27 cellular contexts compared by ENCODE assay signal in genomic region chr15:22960126-22960525, GRCh38. TPM values are rescaled to one million over a fixed set of nuclear protein-coding genes. Genes with fewer than 3 reads are reported as not detected.
A peak's percentile ranks its signal among the peaks of the same experiment; 100 is the strongest.
DNase-seq lines count a peak whose midpoint lies in the region; ATAC-seq and TF ChIP-seq lines count a peak whose summit lies in the region.
"Had no signal": no experiment of that assay in that cellular context is flagged by ENCODE, and none has a peak within 500 bp of the region (broad histone marks: within the 10 kb centered on the region; RNA-seq: fewer than 3 reads in every experiment).

No MANE protein-coding gene starts in this region.

- no peaks in the 10 kb centered on the region for H4K20me1 ChIP-seq in GM23248 (ENCODE audit: insufficient read depth)

- H3K4me3 ChIP-seq in GM23248 (no peak overlapping the region), gastroesophageal sphincter (no peak overlapping the region), sigmoid colon (no peak overlapping the region)
- H3K4me3 ChIP-seq: GM12878, mucosa of descending colon, prostate gland had no signal

- TF ChIP-seq EP300 in gastroesophageal sphincter (IDR thresholded peaks at IDR 0.05) (no peak), sigmoid colon (IDR thresholded peaks at IDR 0.05) (no peak)

- H3K27me3 Mint-ChIP-seq in T-helper 17 cell: no peaks in the 10 kb centered on the region
- H3K27me3 Mint-ChIP-seq: activated CD4-positive, alpha-beta T cell treated with anti-CD3 and anti-CD28 coated beads, Interleukin-2, amount 10 ng/mL, durations not matched to agents 7 days and 5 days; activated naive CD8-positive, alpha-beta T cell had no signal

- H3K79me2 ChIP-seq in GM23248 (ENCODE audit: insufficient read depth): peaks cover 98% of the 10 kb centered on the region

- H3K4me1 ChIP-seq in GM23248 (ENCODE audit: insufficient read depth) (peaks cover 40% of the 10 kb centered on the region), gastroesophageal sphincter (peaks cover 0 to 94% (median 49%) of the 10 kb centered on the region in 3 donors), sigmoid colon (peaks cover 0 to 81% (median 70%) of the 10 kb centered on the region in 4 donors)
- H3K4me1 ChIP-seq: prostate gland had no signal

- WGBS in GM23248 (ENCODE audit: low coverage in 1 of 2, low lambda C conversion rate in 2 of 2, missing lambda C conversion rate in 2 of 2), 2 experiments: 92 to 93% methylated on average over 11 of the region's 11 CpGs
- 100% methylated on average over 1 of the region's 11 CpGs; no CpG with 5 or more reads in 1 of the 2 donors for WGBS in gastroesophageal sphincter (ENCODE audit: low coverage in 1 of 2), 2 donors
- WGBS in sigmoid colon, 2 donors: 94% methylated on average over 11 of the region's 11 CpGs

- H3K36me3 ChIP-seq in GM23248 (ENCODE audit: low read depth) (0 out of 2 replicates have a peak, but pooled peaks cover 3% of the 10 kb centered on the region), gastroesophageal sphincter (no peaks in the 10 kb centered on the region), sigmoid colon (no peaks in the 10 kb centered on the region)
- H3K36me3 ChIP-seq: prostate gland had no signal

- H3K27ac ChIP-seq in GM23248: peak overlapping the region; percentile 12; the same call in 1 of the 2 replicates
- peak overlapping the region in 3 of 4 donors; percentile 5 to 43 (median 19) for H3K27ac ChIP-seq in gastroesophageal sphincter
- H3K27ac ChIP-seq in sigmoid colon: peak overlapping the region in 1 of 4 donors; percentile 8
- H3K27ac ChIP-seq: C4-2B, foreskin keratinocyte, HL-60, prostate gland had no signal

- ATAC-seq in T-helper 17 cell (no peak), gastroesophageal sphincter (no peak), HG02938 (IDR thresholded peaks at IDR 0.05; ENCODE audit: unreplicated experiment) (no peak), GM18519 (IDR thresholded peaks at IDR 0.05; ENCODE audit: low FRiP score, unreplicated experiment) (no peak)
- ATAC-seq: GM12878, HepG2, left ventricle myocardium superior had no signal

- no peak overlapping the region for H3K4me3 Mint-ChIP-seq in T-helper 17 cell
- H3K4me3 Mint-ChIP-seq: activated CD4-positive, alpha-beta T cell treated with anti-CD3 and anti-CD28 coated beads, Interleukin-2, amount 10 ng/mL, durations not matched to agents 7 days and 5 days; activated naive CD8-positive, alpha-beta T cell had no signal

- intact Hi-C loops in sigmoid colon (cut with DNase I): no loop called here

- peaks cover 12% of the 10 kb centered on the region for H3K4me1 Mint-ChIP-seq in T-helper 17 cell

- peaks cover 41% of the 10 kb centered on the region; the same call in 1 of the 2 replicates for H3F3A ChIP-seq in GM23248 (ENCODE audit: insufficient read depth)

- H3K36me3 Mint-ChIP-seq in T-helper 17 cell (ENCODE audit: low read depth): no peaks in the 10 kb centered on the region
- H3K36me3 Mint-ChIP-seq: activated naive CD8-positive, alpha-beta T cell had no signal

- H3K9ac ChIP-seq in GM23248: no peak overlapping the region
- H3K9ac ChIP-seq: SK-N-SH had no signal

- H3K27me3 ChIP-seq in GM23248 (replicated peaks; ENCODE audit: insufficient read depth) (no peaks in the 10 kb centered on the region), gastroesophageal sphincter (no peaks in the 10 kb centered on the region), sigmoid colon (no peaks in the 10 kb centered on the region)
- H3K27me3 ChIP-seq: foreskin keratinocyte had no signal

- no peak for TF ChIP-seq POLR2A in gastroesophageal sphincter (IDR thresholded peaks at IDR 0.05)
- no peak for TF ChIP-seq POLR2A in sigmoid colon (IDR thresholded peaks at IDR 0.05)

- H3K9me2 ChIP-seq in GM23248 (ENCODE audit: insufficient read depth): no peaks in the 10 kb centered on the region
- H3K9me2 ChIP-seq: SK-N-SH had no signal

- H3K4me2 ChIP-seq in GM23248 (ENCODE audit: unreplicated experiment): no peak overlapping the region
- H3K4me2 ChIP-seq: SK-N-SH had no signal

- no peak for DNase-seq in GM23248
- no peak for DNase-seq in T-helper 17 cell
- DNase-seq in sigmoid colon: peak; percentile 58
- DNase-seq in stimulated activated naive CD4-positive, alpha-beta T cell (lab: John Stamatoyannopoulos, UW): no peak
- no peak for DNase-seq in GOT3 (lab: John Stamatoyannopoulos, UW)
- DNase-seq: activated CD4-positive, alpha-beta T cell treated with anti-CD3 and anti-CD28 coated beads, Interleukin-2, amount 10 ng/mL, durations not matched to agents 7 days and 5 days; Calu3; cerebellar nuclear complex; effector CD8-positive, alpha-beta T cell; HCEC 1CT; left ventricle myocardium superior; NCI-H1105 treated with DMSO at 0.1 percent for 48 hours; NCI-H2029 treated with DMSO at 0.1 percent for 48 hours; NCI-H2227 treated with DMSO at 0.1 percent for 48 hours; SK-N-SH; stimulated activated CD4-positive, alpha-beta T cell treated with anti-CD3 and anti-CD28 coated beads, Interleukin-1b, Interleukin-23, amount 100 ng/mL, for 48 hours had no signal

- TF ChIP-seq CTCF in gastroesophageal sphincter (IDR thresholded peaks at IDR 0.05): no peak
- TF ChIP-seq CTCF in sigmoid colon (IDR thresholded peaks at IDR 0.05): no peak

- in situ Hi-C loops in GM23248 (cut with MboI): no loop called here

- no peaks in the 10 kb centered on the region for H3K9me3 ChIP-seq in GM23248 (ENCODE audit: low read depth)
- H3K9me3 ChIP-seq in T-helper 17 cell (ENCODE audit: control insufficient read depth, low read length, poor library complexity, severe bottlenecking): no peaks in the 10 kb centered on the region
- H3K9me3 ChIP-seq in gastroesophageal sphincter: no peaks in the 10 kb centered on the region
- no peaks in the 10 kb centered on the region for H3K9me3 ChIP-seq in sigmoid colon
- H3K9me3 ChIP-seq: mucosa of descending colon, prostate gland, SK-N-SH had no signal

- peak overlapping the region; percentile 65 for H3K27ac Mint-ChIP-seq in T-helper 17 cell
- H3K27ac Mint-ChIP-seq: activated CD4-positive, alpha-beta T cell treated with anti-CD3 and anti-CD28 coated beads, Interleukin-2, amount 10 ng/mL, durations not matched to agents 7 days and 5 days; activated naive CD8-positive, alpha-beta T cell had no signal

- H2AFZ ChIP-seq in GM23248: no peak overlapping the region

RNA-seq across cellular contexts. Expression of gene CYFIP1, which starts 20.0 kb away (rescaled TPM):
- total RNA-seq in GM23248 (2014; rRNA removed; shearing (Covaris generic)): 122 and 129 TPM in 2 replicates
- polyA plus RNA-seq in GM23248 (2016; fragmentation: Nextera tagmentation; extraction: Ambion mirVana): 80.5 and 83.3 TPM in 2 replicates
- 10 to 100 TPM; 14.8 to 17.7 TPM for total RNA-seq in T-helper 17 cell
- total RNA-seq in gastroesophageal sphincter: 100 to 1,000 TPM in 2 of 4 donors, 10 to 100 TPM in 2; 82.3 to 116 (median 101) TPM
- 10 to 100 TPM; 69.8 to 99.6 (median 77.2) TPM for total RNA-seq in sigmoid colon
- 10 to 100 TPM; 45.0 to 66.4 (median 56.6) TPM for polyA plus RNA-seq in sigmoid colon
